ENCODE assay signal across 9 cellular contexts in the genomic region with DNA sequence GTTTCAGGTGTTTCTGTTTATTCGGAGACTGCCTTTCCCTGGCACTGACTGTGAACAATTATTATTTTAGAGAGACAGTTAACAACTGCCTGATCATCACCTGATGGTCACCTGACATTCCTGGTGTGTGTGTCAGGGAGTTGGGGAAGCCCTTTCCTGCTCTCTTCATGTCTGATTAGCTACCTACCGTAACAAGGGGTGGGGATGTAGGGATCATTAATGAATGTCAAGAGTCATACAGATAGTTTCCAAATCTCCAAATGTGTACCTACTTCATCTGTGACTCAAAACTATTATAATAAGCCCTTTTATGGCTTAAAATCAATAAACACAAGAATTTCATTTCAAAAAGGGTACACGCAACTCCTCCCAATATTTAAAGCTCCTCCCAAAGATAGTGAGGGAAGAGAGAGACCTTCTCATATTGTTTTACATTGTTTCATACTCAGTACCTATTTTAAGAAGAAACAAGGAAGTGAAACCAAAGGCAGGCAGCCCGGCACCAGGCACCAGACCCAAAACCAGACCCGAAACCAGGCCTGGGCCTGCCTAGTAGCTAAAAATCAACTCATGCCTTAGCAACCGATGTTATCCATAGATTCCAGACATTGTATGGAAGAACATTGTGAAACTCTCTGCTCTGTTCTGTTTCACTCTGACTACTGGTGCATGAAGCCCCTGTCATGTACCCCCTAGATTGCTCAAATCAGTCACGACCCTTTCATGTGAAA.
DNase-seq lines count a peak whose midpoint lies in the region; ATAC-seq and TF ChIP-seq lines count a peak whose summit lies in the region.
"Had no signal": no experiment of that assay in that cellular context is flagged by ENCODE, and none has a peak within 500 bp of the region (broad histone marks: within the 10 kb centered on the region; RNA-seq: fewer than 3 reads in every experiment).

No MANE protein-coding gene starts in this region.

- intact Hi-C loops in activated CD4-positive, alpha-beta memory T cell treated with anti-CD3 and anti-CD28 coated beads for 36 hours (cut with micrococcal nuclease) = no loop called here

- H3K27me3 Mint-ChIP-seq in activated CD4-positive, alpha-beta memory T cell treated with anti-CD3 and anti-CD28 coated beads for 36 hours = no peaks in the 10 kb centered on the region

- no peak overlapping the region for H3K27ac Mint-ChIP-seq in activated CD4-positive, alpha-beta memory T cell treated with anti-CD3 and anti-CD28 coated beads for 36 hours

- no peak for TF ChIP-seq RAD21 in SK-N-SH (IDR thresholded peaks at IDR 0.05; ENCODE audit: low read length)

- no peaks in the 10 kb centered on the region; the same call in 1 of the 2 replicates for H3K79me2 ChIP-seq in SK-N-SH (ENCODE audit: insufficient read depth)

- no peak overlapping the region for H3K4me3 ChIP-seq in SK-N-SH (ENCODE audit: low read depth in 2 of 2, low read length in 1 of 2)
- H3K4me3 ChIP-seq: SK-N-MC had no signal

- H3K27ac ChIP-seq in caudate nucleus (ENCODE audit: low read depth, low read length) (peak overlapping the region; percentile 26), SK-N-SH (ENCODE audit: low read depth in 2 of 2, low read length in 1 of 2) (no peak overlapping the region)
- H3K27ac ChIP-seq: SK-N-MC had no signal

- POLR2A ChIA-PET in SK-N-SH (lab: Yijun Ruan, JAX) = no interaction called here
- POLR2A ChIA-PET in activated CD4-positive, alpha-beta memory T cell treated with anti-CD3 and anti-CD28 coated beads for 36 hours (lab: Charles Lee) = no interaction called here

- WGBS in SK-N-SH (ENCODE audit: low lambda C conversion rate) = 67% methylated on average over 7 of the region's 7 CpGs

- no peaks in the 10 kb centered on the region for H3K27me3 ChIP-seq in SK-N-SH (ENCODE audit: insufficient read depth)

- no peaks in the 10 kb centered on the region for H3K4me1 ChIP-seq in SK-N-SH (ENCODE audit: control insufficient read depth in 1 of 2, insufficient read depth in 2 of 2, low read depth in 1 of 2, low read length in 1 of 2)

- in situ Hi-C loops in G401 (cut with HindIII; ENCODE audit: low sequenced_read_pairs) = no loop called here

- DNase-seq in caudate nucleus (lab: John Stamatoyannopoulos, UW) = peak in 1 of 61 donors; percentile 1
- DNase-seq in SK-N-SH = no peak
- no peak for DNase-seq in NCI-H748 (lab: John Stamatoyannopoulos, UW; ENCODE audit: unreplicated experiment)
- no peak for DNase-seq in activated CD4-positive, alpha-beta memory T cell treated with anti-CD3 and anti-CD28 coated beads for 36 hours
- no peak for DNase-seq in G401 (ENCODE audit: low spot score)

- no peak for TF ChIP-seq EP300 in SK-N-SH (IDR thresholded peaks at IDR 0.05; ENCODE audit: borderline replicate concordance in 1 of 2, low read depth in 1 of 2, low read length in 1 of 2)

- no peak for TF ChIP-seq CTCF in SK-N-SH (IDR thresholded peaks at IDR 0.05)

- CTCF ChIA-PET in SK-N-SH (lab: Yijun Ruan, JAX) = interaction anchor here (1.2 kb wide), 1 partner anchor 43 kb away, joined by 3 read pairs; no protein-coding TSS in a partner anchor
- CTCF ChIA-PET in activated CD4-positive, alpha-beta memory T cell treated with anti-CD3 and anti-CD28 coated beads for 36 hours (lab: Charles Lee) = no interaction called here

- no peaks in the 10 kb centered on the region for H3K9me3 Mint-ChIP-seq in activated CD4-positive, alpha-beta memory T cell treated with anti-CD3 and anti-CD28 coated beads for 36 hours

- no peak overlapping the region for H3K4me3 Mint-ChIP-seq in activated CD4-positive, alpha-beta memory T cell treated with anti-CD3 and anti-CD28 coated beads for 36 hours

- H3K36me3 ChIP-seq in SK-N-SH (replicated peaks in 1 of 2; ENCODE audit: control insufficient read depth in 1 of 2, insufficient read depth in 2 of 2, low read length in 1 of 2) = no peaks in the 10 kb centered on the region

- no peaks in the 10 kb centered on the region for H4K20me1 ChIP-seq in SK-N-SH (ENCODE audit: insufficient read depth)

- H3K4me2 ChIP-seq in SK-N-SH = no peak overlapping the region

- ATAC-seq in GM18499 (IDR thresholded peaks at IDR 0.05; ENCODE audit: insufficient read depth, unreplicated experiment) (peak; percentile 41), GM21529 (IDR thresholded peaks at IDR 0.05; ENCODE audit: unreplicated experiment) (peak; percentile 50), HG03378 (IDR thresholded peaks at IDR 0.05; ENCODE audit: unreplicated experiment) (peak; percentile 59)

- no peaks in the 10 kb centered on the region for H3K4me1 Mint-ChIP-seq in activated CD4-positive, alpha-beta memory T cell treated with anti-CD3 and anti-CD28 coated beads for 36 hours (ENCODE audit: low read depth)

- H3K9ac ChIP-seq in SK-N-SH = no peak overlapping the region

- no peaks in the 10 kb centered on the region for H3F3A ChIP-seq in SK-N-SH (replicated peaks; ENCODE audit: insufficient read depth)

- H3K36me3 Mint-ChIP-seq in activated CD4-positive, alpha-beta memory T cell treated with anti-CD3 and anti-CD28 coated beads for 36 hours = no peaks in the 10 kb centered on the region

- no peaks in the 10 kb centered on the region for H3K9me2 ChIP-seq in SK-N-SH

- no peaks in the 10 kb centered on the region for H3K9me3 ChIP-seq in SK-N-SH

- no peak overlapping the region for H2AFZ ChIP-seq in SK-N-SH (ENCODE audit: low read depth)

TF ChIP-seq in SK-N-SH, 30 proteins besides CTCF, POLR2A, EP300 and RAD21:
- TF ChIP-seq NFIC (IDR thresholded peaks at IDR 0.05; ENCODE audit: borderline replicate concordance) (no peak), NRF1 (IDR thresholded peaks at IDR 0.05; ENCODE audit: low read depth, low read length) (no peak), GATA2 (CRISPR knock-in tag; IDR thresholded peaks at IDR 0.05) (no peak), TAF1 (IDR thresholded peaks at IDR 0.05; ENCODE audit: borderline replicate concordance, low read depth, low read length) (no peak), RXRA (IDR thresholded peaks at IDR 0.05; ENCODE audit: borderline replicate concordance, low read depth) (no peak), RFX5 (IDR thresholded peaks at IDR 0.05; ENCODE audit: low read length) (no peak), CHD2 (IDR thresholded peaks at IDR 0.05; ENCODE audit: low read length, partially characterized antibody) (no peak), JUND (IDR thresholded peaks at IDR 0.05) (no peak), FOXJ3 (CRISPR knock-in tag; IDR thresholded peaks at IDR 0.05) (no peak)
- TF ChIP-seq, protein P1, sequence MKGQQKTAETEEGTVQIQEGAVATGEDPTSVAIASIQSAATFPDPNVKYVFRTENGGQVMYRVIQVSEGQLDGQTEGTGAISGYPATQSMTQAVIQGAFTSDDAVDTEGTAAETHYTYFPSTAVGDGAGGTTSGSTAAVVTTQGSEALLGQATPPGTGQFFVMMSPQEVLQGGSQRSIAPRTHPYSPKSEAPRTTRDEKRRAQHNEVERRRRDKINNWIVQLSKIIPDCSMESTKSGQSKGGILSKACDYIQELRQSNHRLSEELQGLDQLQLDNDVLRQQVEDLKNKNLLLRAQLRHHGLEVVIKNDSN (IDR thresholded peaks at IDR 0.05; ENCODE audit: borderline replicate concordance, low read depth) = no peak
- TF ChIP-seq, protein P2, sequence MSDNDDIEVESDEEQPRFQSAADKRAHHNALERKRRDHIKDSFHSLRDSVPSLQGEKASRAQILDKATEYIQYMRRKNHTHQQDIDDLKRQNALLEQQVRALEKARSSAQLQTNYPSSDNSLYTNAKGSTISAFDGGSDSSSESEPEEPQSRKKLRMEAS (IDR thresholded peaks at IDR 0.05; ENCODE audit: low read depth) = no peak
- TF ChIP-seq, protein P3, sequence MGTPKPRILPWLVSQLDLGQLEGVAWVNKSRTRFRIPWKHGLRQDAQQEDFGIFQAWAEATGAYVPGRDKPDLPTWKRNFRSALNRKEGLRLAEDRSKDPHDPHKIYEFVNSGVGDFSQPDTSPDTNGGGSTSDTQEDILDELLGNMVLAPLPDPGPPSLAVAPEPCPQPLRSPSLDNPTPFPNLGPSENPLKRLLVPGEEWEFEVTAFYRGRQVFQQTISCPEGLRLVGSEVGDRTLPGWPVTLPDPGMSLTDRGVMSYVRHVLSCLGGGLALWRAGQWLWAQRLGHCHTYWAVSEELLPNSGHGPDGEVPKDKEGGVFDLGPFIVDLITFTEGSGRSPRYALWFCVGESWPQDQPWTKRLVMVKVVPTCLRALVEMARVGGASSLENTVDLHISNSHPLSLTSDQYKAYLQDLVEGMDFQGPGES (IDR thresholded peaks at IDR 0.05; ENCODE audit: low read depth, low read length) = no peak
